ENCODE assay signal across 8 cellular contexts in genomic region chr7:77799078-77799964, GRCh38. TPM values are rescaled to one million over a fixed set of nuclear protein-coding genes. Genes with fewer than 3 reads are reported as not detected.
A peak's percentile ranks its signal among the peaks of the same experiment; 100 is the strongest.
DNase-seq lines count a peak whose midpoint lies in the region; ATAC-seq and TF ChIP-seq lines count a peak whose summit lies in the region.

No MANE protein-coding gene starts in this region.

- no peaks in the 10 kb centered on the region for H3K9me3 ChIP-seq in RWPE2 (ENCODE audit: severe bottlenecking)
- H3K9me3 ChIP-seq in adrenal gland (replicated peaks in 1 of 3) = no peaks in the 10 kb centered on the region
- no peaks in the 10 kb centered on the region for H3K9me3 ChIP-seq in heart right ventricle

- intact Hi-C loops in adrenal gland (cut with DNase I) (no loop called here), heart right ventricle (cut with DNase I) (loop anchor here in 2 of 10 donors (10.0 kb wide), 2 partner anchors 105 to 135 kb away; no protein-coding TSS in a partner anchor), posterior cingulate gyrus (cut with DNase I) (loop anchor here (5.0 to 10.0 kb wide), 3 partner anchors 102 to 262 kb away; partner anchors contain the start of genes PTPN12 and RSBN1L)

- DNase-seq in NCI-H2029 treated with DMSO at 0.1 percent for 48 hours (lab: John Stamatoyannopoulos, UW) (peak; percentile 9), NCI-H2029 (lab: John Stamatoyannopoulos, UW) (no peak), HS-5 (ENCODE audit: low read depth) (peak; percentile 41), RWPE2 (ENCODE audit: low spot score) (no peak), adrenal gland (peak; percentile 21 to 61 (median 39)), heart right ventricle (peak; percentile 26 to 42), posterior cingulate gyrus (peak; percentile 19 to 92 (median 32))

- 1 to 4% (median 2%) methylated on average over 13 to 55 of the region's 55 CpGs for WGBS in adrenal gland, 4 donors
- WGBS in heart right ventricle, 2 donors = 1% methylated on average over 55 of the region's 55 CpGs

- no peak for TF ChIP-seq POLR2A in adrenal gland (IDR thresholded peaks at IDR 0.05)

- ATAC-seq in RWPE2 (ENCODE audit: low read depth) (no peak; the same call in 2 of the 3 replicates), heart right ventricle (peak in 6 of 8 donors; percentile 0 to 36 (median 6)), HG02885 (IDR thresholded peaks at IDR 0.05; ENCODE audit: poor library complexity, unreplicated experiment) (no peak)

- TF ChIP-seq CTCF in RWPE2 (IDR thresholded peaks at IDR 0.05; ENCODE audit: poor library complexity, severe bottlenecking) = peak; percentile 20
- peak in 1 of 6 experiments; percentile 5 for TF ChIP-seq CTCF in adrenal gland (IDR thresholded peaks at IDR 0.05)
- peak in 2 of 9 donors; percentile 6 to 8 for TF ChIP-seq CTCF in heart right ventricle (IDR thresholded peaks at IDR 0.05)

- H3K27me3 ChIP-seq in RWPE2 (ENCODE audit: insufficient read depth, poor library complexity, severe bottlenecking) (no peaks in the 10 kb centered on the region), adrenal gland (no peaks in the 10 kb centered on the region), heart right ventricle (no peaks in the 10 kb centered on the region)

- H3K36me3 ChIP-seq in RWPE2 (ENCODE audit: low read depth) = peaks cover 3% of the 10 kb centered on the region; the same call in 1 of the 2 replicates
- no peaks in the 10 kb centered on the region for H3K36me3 ChIP-seq in adrenal gland (replicated peaks in 1 of 2)
- peaks cover 0 to 17% (median 0%) of the 10 kb centered on the region in 9 donors for H3K36me3 ChIP-seq in heart right ventricle

- H3K27ac ChIP-seq in RWPE2 (ENCODE audit: poor library complexity, severe bottlenecking) (peak overlapping the region; percentile 57), adrenal gland (peak overlapping the region; percentile 43 to 89 (median 56)), heart right ventricle (peak overlapping the region; percentile 75 to 92 (median 86))

- H3K4me1 ChIP-seq in RWPE2 (ENCODE audit: insufficient read depth, poor library complexity, severe bottlenecking) = peaks cover 17% of the 10 kb centered on the region
- H3K4me1 ChIP-seq in adrenal gland (replicated peaks in 1 of 2) = peaks cover 11 to 21% of the 10 kb centered on the region in 2 donors
- peaks cover 7 to 71% (median 38%) of the 10 kb centered on the region in 9 donors for H3K4me1 ChIP-seq in heart right ventricle

- H3K4me3 ChIP-seq in RWPE2 (ENCODE audit: severe bottlenecking) = peak overlapping the region; percentile 56
- H3K4me3 ChIP-seq in adrenal gland = peak overlapping the region; percentile 27 to 92 (median 78)
- H3K4me3 ChIP-seq in heart right ventricle = peak overlapping the region; percentile 81 to 97 (median 90)

RNA-seq across cellular contexts. Expression of gene PHTF2, which starts 0.7 kb away (rescaled TPM):
- total RNA-seq in adrenal gland = 10 to 100 TPM in 5 of 8 donors, 1 to 10 TPM in 3; 8.0 to 13.7 (median 10.6) TPM
- polyA plus RNA-seq in adrenal gland = 1 to 10 TPM; 4.3 to 8.2 (median 5.8) TPM
- total RNA-seq in heart right ventricle = 10 to 100 TPM; 13.6 to 29.1 (median 25.6) TPM
- 10 to 100 TPM; 12.8 to 13.5 TPM for polyA plus RNA-seq in heart right ventricle

RNA-seq across cellular contexts. Expression of gene TMEM60, which starts 1.1 kb away (rescaled TPM):
- total RNA-seq in adrenal gland (10 to 100 TPM; 13.8 to 30.6 (median 16.9) TPM), heart right ventricle (1 to 10 TPM; 4.7 to 9.9 (median 7.1) TPM)
- polyA plus RNA-seq in adrenal gland (10 to 100 TPM; 21.7 to 25.2 (median 23.1) TPM), heart right ventricle (10 to 100 TPM; 13.6 to 15.6 TPM)

Comparison
In these comparisons a context has a peak if more than half of its experiments do, and no peak if none do; other contexts are left out.
1. DNase-seq: peak in NCI-H2029 treated with DMSO at 0.1 percent for 48 hours (single experiment), HS-5 (single experiment), adrenal gland (7 of 7), heart right ventricle (2 of 2) and posterior cingulate gyrus (10 of 10); none in NCI-H2029 (single experiment) and RWPE2 (single experiment).
2. ATAC-seq: peak in heart right ventricle (6 of 8); none in RWPE2 (single experiment) and HG02885 (single experiment).
3. Peak in every context shown above with its lines, with median percentiles within 50 percentile points of each other: H3K27ac ChIP-seq and H3K4me3 ChIP-seq.